ENCODE assay signal across 13 cellular contexts in genomic region chr9:128020692-128021091, GRCh38. TPM values are rescaled to one million over a fixed set of nuclear protein-coding genes. Genes with fewer than 3 reads are reported as not detected.
DNase-seq lines count a peak whose midpoint lies in the region; ATAC-seq and TF ChIP-seq lines count a peak whose summit lies in the region.
"Had no signal": no experiment of that assay in that cellular context is flagged by ENCODE, and none has a peak within 500 bp of the region (broad histone marks: within the 10 kb centered on the region; RNA-seq: fewer than 3 reads in every experiment).

No MANE protein-coding gene starts in this region.

- H3K36me3 ChIP-seq in KMS-11 (ENCODE audit: insufficient read depth) = no peaks in the 10 kb centered on the region

- H3K9ac ChIP-seq in KMS-11 = no peak overlapping the region

- no peak overlapping the region for H3K4me3 Mint-ChIP-seq in T-helper 2 cell treated with Interferon-gamma antibody and Interleukin-4, amounts not matched to agents 5 μg/mL and 100 μg/mL, for 36 hours
- H3K4me3 Mint-ChIP-seq in progenitor cell of endocrine pancreas (ENCODE audit: low read depth) = no peak overlapping the region

- H3K27ac Mint-ChIP-seq in T-helper 2 cell treated with Interferon-gamma antibody and Interleukin-4, amounts not matched to agents 5 μg/mL and 100 μg/mL, for 36 hours = peak overlapping the region; percentile 12
- no peak overlapping the region for H3K27ac Mint-ChIP-seq in progenitor cell of endocrine pancreas

- H3K4me1 Mint-ChIP-seq in T-helper 2 cell treated with Interferon-gamma antibody and Interleukin-4, amounts not matched to agents 5 μg/mL and 100 μg/mL, for 36 hours (ENCODE audit: low read depth) = peaks cover 54% of the 10 kb centered on the region
- no peaks in the 10 kb centered on the region for H3K4me1 Mint-ChIP-seq in progenitor cell of endocrine pancreas (ENCODE audit: low read depth)

- no peaks in the 10 kb centered on the region for H3K9me3 Mint-ChIP-seq in T-helper 2 cell treated with Interferon-gamma antibody and Interleukin-4, amounts not matched to agents 5 μg/mL and 100 μg/mL, for 36 hours
- H3K9me3 Mint-ChIP-seq in progenitor cell of endocrine pancreas (ENCODE audit: low read depth) = no peaks in the 10 kb centered on the region

- no peaks in the 10 kb centered on the region for H3K27me3 ChIP-seq in KMS-11 (ENCODE audit: insufficient read depth, low read depth)

- H3K36me3 Mint-ChIP-seq in T-helper 2 cell treated with Interferon-gamma antibody and Interleukin-4, amounts not matched to agents 5 μg/mL and 100 μg/mL, for 36 hours (ENCODE audit: low read depth) = no peaks in the 10 kb centered on the region
- no peaks in the 10 kb centered on the region for H3K36me3 Mint-ChIP-seq in progenitor cell of endocrine pancreas (ENCODE audit: insufficient read depth)

- no peaks in the 10 kb centered on the region for H3K27me3 Mint-ChIP-seq in T-helper 2 cell treated with Interferon-gamma antibody and Interleukin-4, amounts not matched to agents 5 μg/mL and 100 μg/mL, for 36 hours (ENCODE audit: low read depth)
- H3K27me3 Mint-ChIP-seq in progenitor cell of endocrine pancreas = no peaks in the 10 kb centered on the region

- no peaks in the 10 kb centered on the region for H3K4me1 ChIP-seq in KMS-11 (ENCODE audit: low read depth, poor library complexity, severe bottlenecking)

- H3K27ac ChIP-seq in KMS-11 = no peak overlapping the region
- H3K27ac ChIP-seq: RWPE1 had no signal

- H4K20me1 ChIP-seq in KMS-11 (ENCODE audit: insufficient read depth) = no peaks in the 10 kb centered on the region

- no peaks in the 10 kb centered on the region for H3K79me2 ChIP-seq in KMS-11 (ENCODE audit: insufficient read depth, low read depth)

- no peak for DNase-seq in T-helper 2 cell treated with Interferon-gamma antibody and Interleukin-4, amounts not matched to agents 5 μg/mL and 100 μg/mL, for 36 hours (ENCODE audit: low spot score)
- DNase-seq in T-helper 2 cell (no peak), cardiac fibroblast (ENCODE audit: low read depth in 2 of 2) (no peak), progenitor cell of endocrine pancreas (ENCODE audit: low spot score, unreplicated experiment) (no peak), SHP77 treated with DMSO at 0.1 percent for 48 hours (lab: John Stamatoyannopoulos, UW) (no peak)
- DNase-seq in activated CD4-positive, alpha-beta T cell treated with anti-CD3 and anti-CD28 coated beads for 4 hours = no peak
- DNase-seq: activated CD4-positive, alpha-beta T cell treated with anti-CD3 and anti-CD28 coated beads, Interleukin-2, amount 50 U/mL, for 1 hour; NCI-H1694; nucleus accumbens; stimulated activated CD4-positive, alpha-beta T cell treated with anti-CD3 and anti-CD28 coated beads, Interleukin-1b, Interleukin-23, amount 100 ng/mL, for 48 hours had no signal

- no peak for ATAC-seq in GM19324 (IDR thresholded peaks at IDR 0.05; ENCODE audit: low FRiP score, unreplicated experiment)

- H3K4me3 ChIP-seq in KMS-11 (IDR thresholded peaks at IDR 0.05; ENCODE audit: insufficient read depth, low read depth, low read length) (no peak overlapping the region), cardiac fibroblast (replicated peaks in 1 of 2; ENCODE audit: low read depth in 2 of 2, low read length in 2 of 2) (no peak overlapping the region)

- TF ChIP-seq CTCF in KMS-11 (conservative IDR thresholded peaks at IDR 0.05; ENCODE audit: low read depth, low read length) = peak; percentile 50; the same call in 1 of the 2 replicates
- TF ChIP-seq CTCF in cardiac fibroblast (IDR thresholded peaks at IDR 0.05; ENCODE audit: low read depth, low read length) = peak; percentile 21
- TF ChIP-seq CTCF in progenitor cell of endocrine pancreas (IDR thresholded peaks at IDR 0.05; ENCODE audit: unreplicated experiment) = peak; percentile 39

- H3K4me2 ChIP-seq in KMS-11 = no peak overlapping the region

- H2AFZ ChIP-seq in KMS-11 (ENCODE audit: low read depth) = no peak overlapping the region

RNA-seq across cellular contexts. Expression of gene EEIG1, which starts 39.9 kb away (rescaled TPM):
- 48.2 and 54.1 TPM in 2 replicates for total RNA-seq in progenitor cell of endocrine pancreas

RNA-seq across cellular contexts. Expression of gene NAIF1, which starts 46.4 kb away (rescaled TPM):
- total RNA-seq in progenitor cell of endocrine pancreas = 9.6 and 10.8 TPM in 2 replicates

RNA-seq across cellular contexts. Expression of gene SLC25A25, which starts 47.3 kb away (rescaled TPM):
- total RNA-seq in progenitor cell of endocrine pancreas = 9.7 and 10.0 TPM in 2 replicates
